12 cellular contexts compared by ENCODE assay signal in genomic region chr3:74079961-74080562, GRCh38.
"Had no signal": no experiment of that assay in that cellular context is flagged by ENCODE, and none has a peak within 500 bp of the region (broad histone marks: within the 10 kb centered on the region; RNA-seq: fewer than 3 reads in every experiment).

No MANE protein-coding gene starts in this region.

- H3K4me3 Mint-ChIP-seq: activated naive CD8-positive, alpha-beta T cell treated with anti-CD3 and anti-CD28 coated beads, Interleukin-2, amount 10 ng/mL, durations not matched to agents 7 days and 5 days; activated T-cell treated with anti-CD3 and anti-CD28 coated beads, Interleukin-2, amount 50 U/mL, for 4 hours; natural killer cell treated with Interleukin-12 subunit alpha and Interleukin-12 subunit beta and Interleukin-15 and Interleukin-18, amount 100 ng/mL, for 72 hours had no signal

- H3K9me3 ChIP-seq: esophagus muscularis mucosa, gastroesophageal sphincter, tibial nerve had no signal

- DNase-seq: activated CD4-positive, alpha-beta T cell treated with anti-CD3 and anti-CD28 coated beads, Interleukin-2, amount 50 U/mL, for 4 hours; activated CD4-positive, CD25-positive, alpha-beta regulatory T cell treated with anti-CD3 and anti-CD28 coated beads, Interleukin-2, amount 50 U/mL, for 72 hours; activated gamma-delta T cell treated with Interleukin-2 at 50 U/mL for 16 hours; activated naive CD8-positive, alpha-beta T cell treated with anti-CD3 and anti-CD28 coated beads, Interleukin-2, amount 10 ng/mL, durations not matched to agents 7 days and 5 days; activated T-cell treated with anti-CD3 and anti-CD28 coated beads, Interleukin-2, amount 50 U/mL, for 4 hours; anterior cingulate cortex had no signal

- H3K4me3 ChIP-seq: esophagus muscularis mucosa, gastroesophageal sphincter, lung, skin epidermis, tibial nerve had no signal

- H3K27ac Mint-ChIP-seq: activated naive CD8-positive, alpha-beta T cell treated with anti-CD3 and anti-CD28 coated beads, Interleukin-2, amount 10 ng/mL, durations not matched to agents 7 days and 5 days; natural killer cell treated with Interleukin-12 subunit alpha and Interleukin-12 subunit beta and Interleukin-15 and Interleukin-18, amount 100 ng/mL, for 72 hours had no signal

- H3K27ac ChIP-seq: esophagus muscularis mucosa, gastroesophageal sphincter, skin epidermis, tibial nerve had no signal

- H3K36me3 Mint-ChIP-seq: activated naive CD8-positive, alpha-beta T cell treated with anti-CD3 and anti-CD28 coated beads, Interleukin-2, amount 10 ng/mL, durations not matched to agents 7 days and 5 days; natural killer cell treated with Interleukin-12 subunit alpha and Interleukin-12 subunit beta and Interleukin-15 and Interleukin-18, amount 100 ng/mL, for 72 hours had no signal

- H3K27me3 Mint-ChIP-seq: activated naive CD8-positive, alpha-beta T cell treated with anti-CD3 and anti-CD28 coated beads, Interleukin-2, amount 10 ng/mL, durations not matched to agents 7 days and 5 days; natural killer cell treated with Interleukin-12 subunit alpha and Interleukin-12 subunit beta and Interleukin-15 and Interleukin-18, amount 100 ng/mL, for 72 hours had no signal

- H3K36me3 ChIP-seq: esophagus muscularis mucosa, gastroesophageal sphincter, tibial nerve had no signal

- ATAC-seq: activated T-cell treated with anti-CD3 and anti-CD28 coated beads, Interleukin-2, amount 50 U/mL, for 4 hours; gastroesophageal sphincter; natural killer cell treated with Interleukin-12 subunit alpha and Interleukin-12 subunit beta and Interleukin-15 and Interleukin-18, amount 100 ng/mL, for 72 hours had no signal

- H3K4me1 Mint-ChIP-seq: activated naive CD8-positive, alpha-beta T cell treated with anti-CD3 and anti-CD28 coated beads, Interleukin-2, amount 10 ng/mL, durations not matched to agents 7 days and 5 days had no signal

- H3K4me1 ChIP-seq: esophagus muscularis mucosa, tibial nerve had no signal
